ENCODE assay signal across 8 cellular contexts in the genomic region with DNA sequence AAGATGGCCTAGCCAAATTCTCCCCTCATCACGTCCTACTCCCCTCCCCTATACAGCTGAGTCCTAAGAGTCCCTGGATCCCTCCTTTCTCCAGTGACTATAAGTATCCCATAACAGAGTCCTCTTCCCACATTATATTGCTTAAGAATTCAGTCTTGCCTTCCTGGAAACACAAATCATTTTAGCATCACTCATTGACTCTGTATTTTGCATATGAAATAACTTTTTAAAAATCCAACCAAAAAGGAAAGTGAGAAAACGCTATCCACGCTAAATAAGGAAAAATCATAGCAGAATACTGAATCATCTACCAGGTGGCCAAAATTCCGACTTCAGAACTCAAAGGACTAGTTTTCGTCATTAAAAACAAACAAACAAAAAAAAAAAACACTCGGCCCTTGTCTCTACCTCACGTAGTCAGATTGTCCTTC.
DNase-seq lines count a peak whose midpoint lies in the region; ATAC-seq and TF ChIP-seq lines count a peak whose summit lies in the region.

No MANE protein-coding gene starts in this region.

- H2BK15ac ChIP-seq in mesendoderm (replicated peaks; ENCODE audit: low read depth) = no peak overlapping the region

- no peak for DNase-seq in natural killer cell treated with Interleukin-12 subunit alpha and Interleukin-12 subunit beta and Interleukin-15 and Interleukin-18, amount 100 ng/mL, for 72 hours (ENCODE audit: low spot score)
- no peak for DNase-seq in natural killer cell
- DNase-seq in astrocyte of the spinal cord (ENCODE audit: low read depth, low spot score) = peak; percentile 61
- DNase-seq in mesendoderm = no peak
- DNase-seq in aorta = no peak
- no peak for DNase-seq in NCI-H2107 (lab: John Stamatoyannopoulos, UW)
- no peak for DNase-seq in OCI-M2 (lab: John Stamatoyannopoulos, UW; ENCODE audit: unreplicated experiment)
- DNase-seq in NCI-H748 treated with DMSO at 0.1 percent for 48 hours (lab: John Stamatoyannopoulos, UW) = no peak

- H3K9me3 ChIP-seq in aorta (ENCODE audit: control insufficient read depth, low read length) = no peaks in the 10 kb centered on the region

- H3K27ac ChIP-seq in mesendoderm (ENCODE audit: low read depth, low read length) = peak overlapping the region; percentile 77
- peak overlapping the region; percentile 98 to 99 for H3K27ac ChIP-seq in aorta (ENCODE audit: low read depth in 1 of 2, low read length in 2 of 2)

- H3K4me2 ChIP-seq in mesendoderm (ENCODE audit: low read length) = no peak overlapping the region

- WGBS in mesendoderm (ENCODE audit: extremely low coverage, insufficient coverage, low lambda C conversion rate) = no CpG with 5 or more reads among the region's 7 CpGs
- WGBS in aorta, 2 donors = 4 to 7% methylated on average over 7 of the region's 7 CpGs

- H3K27me3 ChIP-seq in mesendoderm (ENCODE audit: insufficient read depth, low read length, poor library complexity) (no peaks in the 10 kb centered on the region), aorta (ENCODE audit: control insufficient read depth in 1 of 2, insufficient read depth in 2 of 2, low read length in 1 of 2) (no peaks in the 10 kb centered on the region)

- peaks cover 36 to 41% of the 10 kb centered on the region in 2 donors for H3K4me1 Mint-ChIP-seq in natural killer cell treated with Interleukin-12 subunit alpha and Interleukin-12 subunit beta and Interleukin-15 and Interleukin-18, amount 100 ng/mL, for 72 hours (ENCODE audit: low read depth in 2 of 2)
- H3K4me1 Mint-ChIP-seq in natural killer cell = peaks cover 28 to 39% of the 10 kb centered on the region in 2 donors

- H2BK120ac ChIP-seq in mesendoderm (ENCODE audit: low read depth, low read length) = no peak overlapping the region

- H3K4me3 ChIP-seq in astrocyte of the spinal cord (ENCODE audit: low read depth, low read length) = no peak overlapping the region
- no peak overlapping the region for H3K4me3 ChIP-seq in mesendoderm (ENCODE audit: low read length)
- no peak overlapping the region for H3K4me3 ChIP-seq in aorta (ENCODE audit: low read length in 2 of 2)

- H4K8ac ChIP-seq in mesendoderm (ENCODE audit: low read depth, low read length) = no peak overlapping the region

- peaks cover 5% of the 10 kb centered on the region for H3K36me3 Mint-ChIP-seq in natural killer cell treated with Interleukin-12 subunit alpha and Interleukin-12 subunit beta and Interleukin-15 and Interleukin-18, amount 100 ng/mL, for 72 hours
- no peaks in the 10 kb centered on the region for H3K36me3 Mint-ChIP-seq in natural killer cell

- no peak overlapping the region for H3K4ac ChIP-seq in mesendoderm (ENCODE audit: low read depth, low read length)

- H3K23ac ChIP-seq in mesendoderm (ENCODE audit: low read length) = no peak overlapping the region

- H4K5ac ChIP-seq in mesendoderm (ENCODE audit: low read length) = no peak overlapping the region

- H2BK5ac ChIP-seq in mesendoderm (ENCODE audit: low read length) = no peak overlapping the region

- H3K9me3 Mint-ChIP-seq in natural killer cell treated with Interleukin-12 subunit alpha and Interleukin-12 subunit beta and Interleukin-15 and Interleukin-18, amount 100 ng/mL, for 72 hours = no peaks in the 10 kb centered on the region
- H3K9me3 Mint-ChIP-seq in natural killer cell = no peaks in the 10 kb centered on the region

- H3K4me1 ChIP-seq in mesendoderm (ENCODE audit: control insufficient read depth, low read depth, low read length) = peaks cover 2% of the 10 kb centered on the region
- H3K4me1 ChIP-seq in aorta (ENCODE audit: control insufficient read depth in 1 of 2, insufficient read depth in 2 of 2, low read length in 2 of 2) = peaks cover 6 to 9% of the 10 kb centered on the region in 2 donors

- in situ Hi-C loops in astrocyte of the spinal cord (cut with HindIII; ENCODE audit: low sequenced_read_pairs) = no loop called here

- peak overlapping the region; percentile 75 for H3K4me3 Mint-ChIP-seq in natural killer cell treated with Interleukin-12 subunit alpha and Interleukin-12 subunit beta and Interleukin-15 and Interleukin-18, amount 100 ng/mL, for 72 hours
- H3K4me3 Mint-ChIP-seq in natural killer cell = no peak overlapping the region

- H3K79me1 ChIP-seq in mesendoderm (ENCODE audit: low read length) = no peaks in the 10 kb centered on the region

- no peak for ATAC-seq in natural killer cell treated with Interleukin-12 subunit alpha and Interleukin-12 subunit beta and Interleukin-15 and Interleukin-18, amount 100 ng/mL, for 72 hours
- ATAC-seq in natural killer cell = no peak
- no peak for ATAC-seq in aorta (ENCODE audit: low FRiP score)

- H3K79me2 ChIP-seq in mesendoderm (ENCODE audit: control insufficient read depth, insufficient read depth, low read length) = no peaks in the 10 kb centered on the region

- peaks cover 60 to 65% of the 10 kb centered on the region in 2 donors for H3K27me3 Mint-ChIP-seq in natural killer cell treated with Interleukin-12 subunit alpha and Interleukin-12 subunit beta and Interleukin-15 and Interleukin-18, amount 100 ng/mL, for 72 hours
- peaks cover 42 to 62% of the 10 kb centered on the region in 2 donors for H3K27me3 Mint-ChIP-seq in natural killer cell (ENCODE audit: low read depth in 2 of 2)

- intact Hi-C loops in natural killer cell (cut with micrococcal nuclease) = no loop called here
- intact Hi-C loops in aorta (cut with DNase I) = loop anchor here (2.0 to 5.0 kb wide), 4 partner anchors 35 to 96 kb away; no protein-coding TSS in a partner anchor

- no peak for TF ChIP-seq CTCF in natural killer cell (IDR thresholded peaks at IDR 0.05)
- no peak for TF ChIP-seq CTCF in astrocyte of the spinal cord (IDR thresholded peaks at IDR 0.05; ENCODE audit: low read depth, low read length)

- H3K18ac ChIP-seq in mesendoderm (ENCODE audit: low read length) = no peak overlapping the region

- H3K56ac ChIP-seq in mesendoderm (ENCODE audit: low read length) = peak overlapping the region; percentile 47

- H3K36me3 ChIP-seq in mesendoderm (ENCODE audit: control insufficient read depth, insufficient read depth, low read length) (peaks cover 2% of the 10 kb centered on the region), aorta (ENCODE audit: control insufficient read depth in 1 of 2, insufficient read depth in 2 of 2, low read length in 1 of 2) (peaks cover 0 to 3% of the 10 kb centered on the region in 2 donors)

- H3K27ac Mint-ChIP-seq in natural killer cell treated with Interleukin-12 subunit alpha and Interleukin-12 subunit beta and Interleukin-15 and Interleukin-18, amount 100 ng/mL, for 72 hours = peak overlapping the region; percentile 69 to 72
- no peak overlapping the region for H3K27ac Mint-ChIP-seq in natural killer cell

- H2AK5ac ChIP-seq in mesendoderm (ENCODE audit: low read length) = peak overlapping the region; percentile 19

- H3K9ac ChIP-seq in mesendoderm (ENCODE audit: low read length) = no peak overlapping the region

Comparison
In these comparisons a context has a peak if more than half of its experiments do, and no peak if none do; other contexts are left out.
1. H3K27ac Mint-ChIP-seq: peak in natural killer cell treated with Interleukin-12 subunit alpha and Interleukin-12 subunit beta and Interleukin-15 and Interleukin-18, amount 100 ng/mL, for 72 hours (2 of 2); none in natural killer cell (0 of 2).